In genomic region chr7:136869991-136870798, GRCh38 we compare ENCODE assay signal across 10 cellular contexts. TPM values are rescaled to one million over a fixed set of nuclear protein-coding genes. Genes with fewer than 3 reads are reported as not detected.
DNase-seq lines count a peak whose midpoint lies in the region; ATAC-seq and TF ChIP-seq lines count a peak whose summit lies in the region.
"Had no signal": no experiment of that assay in that cellular context is flagged by ENCODE, and none has a peak within 500 bp of the region (broad histone marks: within the 10 kb centered on the region; RNA-seq: fewer than 3 reads in every experiment).

No MANE protein-coding gene starts in this region.

- H3K14ac ChIP-seq in trophoblast cell (ENCODE audit: low read length), result no peak overlapping the region

- H3K9me3 Mint-ChIP-seq in CD8-positive, alpha-beta memory T cell, result peaks cover 0 to 6% (median under 1%) of the 10 kb centered on the region in 5 donors

- H3K79me1 ChIP-seq in trophoblast cell (ENCODE audit: low read length), result no peaks in the 10 kb centered on the region

- ATAC-seq in HG03457 (IDR thresholded peaks at IDR 0.05; ENCODE audit: unreplicated experiment), result no peak

- intact Hi-C loops in left ventricle myocardium inferior (cut with micrococcal nuclease), result no loop called here

- H3K23ac ChIP-seq in trophoblast cell (ENCODE audit: low read length), result no peak overlapping the region

- no peaks in the 10 kb centered on the region for H3K4me1 Mint-ChIP-seq in CD8-positive, alpha-beta memory T cell

- no peak overlapping the region for H4K8ac ChIP-seq in trophoblast cell (ENCODE audit: low read depth, low read length)

- H3K18ac ChIP-seq in trophoblast cell (ENCODE audit: low read length), result no peak overlapping the region

- no peak overlapping the region for H3K4me3 Mint-ChIP-seq in CD8-positive, alpha-beta memory T cell

- CTCF ChIA-PET in CD8-positive, alpha-beta memory T cell (lab: Charles Lee), result no interaction called here

- no peak overlapping the region for H3K27ac Mint-ChIP-seq in CD8-positive, alpha-beta memory T cell

- H3K27ac ChIP-seq in left ventricle myocardium inferior (replicated peaks), result peak overlapping the region; percentile 83
- H3K27ac ChIP-seq in trophoblast cell (ENCODE audit: low read depth, low read length), result no peak overlapping the region
- H3K27ac ChIP-seq in CD8-positive, alpha-beta memory T cell (ENCODE audit: low read depth, low read length), result no peak overlapping the region

- no CpG with 5 or more reads among the region's 48 CpGs for WGBS in trophoblast cell (ENCODE audit: extremely low coverage, insufficient coverage, insufficient read length)

- no peak overlapping the region for H2BK12ac ChIP-seq in trophoblast cell (ENCODE audit: low read length)

- H2BK120ac ChIP-seq in trophoblast cell (ENCODE audit: insufficient read depth, low read length, poor library complexity), result no peak overlapping the region

- no peaks in the 10 kb centered on the region for H3K36me3 ChIP-seq in left ventricle myocardium inferior
- no peaks in the 10 kb centered on the region for H3K36me3 ChIP-seq in trophoblast cell (ENCODE audit: control insufficient read depth in 1 of 2, insufficient read depth in 2 of 2, low read length in 2 of 2)
- no peaks in the 10 kb centered on the region for H3K36me3 ChIP-seq in CD8-positive, alpha-beta memory T cell (ENCODE audit: insufficient read depth, low read length)

- H3K27me3 ChIP-seq in left ventricle myocardium inferior (ENCODE audit: low read depth) (peaks cover 36% of the 10 kb centered on the region), trophoblast cell (ENCODE audit: insufficient read depth, low read length) (peaks cover 49% of the 10 kb centered on the region)
- no peaks in the 10 kb centered on the region for H3K27me3 ChIP-seq in CD8-positive, alpha-beta memory T cell (ENCODE audit: insufficient read depth, low read length, poor library complexity, severe bottlenecking)

- H3K4me2 ChIP-seq in trophoblast cell (ENCODE audit: low read length), result peak overlapping the region; percentile 55

- H3K4me3 ChIP-seq in WI38 (ENCODE audit: low read depth, low read length), result peak overlapping the region; percentile 97
- H3K4me3 ChIP-seq in left ventricle myocardium inferior, result peak overlapping the region; percentile 74
- no peak overlapping the region for H3K4me3 ChIP-seq in trophoblast cell (ENCODE audit: low read depth, low read length)
- H3K4me3 ChIP-seq in CD8-positive, alpha-beta memory T cell (ENCODE audit: low read length), result no peak overlapping the region

- no peak overlapping the region for H2AK5ac ChIP-seq in trophoblast cell (ENCODE audit: low read length)

- H4K12ac ChIP-seq in trophoblast cell (ENCODE audit: low read depth, low read length), result no peak overlapping the region

- POLR2A ChIA-PET in CD8-positive, alpha-beta memory T cell (lab: Charles Lee), result no interaction called here

- H3K9me3 ChIP-seq in left ventricle myocardium inferior (replicated peaks), result no peaks in the 10 kb centered on the region
- peaks cover 3% of the 10 kb centered on the region for H3K9me3 ChIP-seq in trophoblast cell (ENCODE audit: insufficient read depth, low read depth, low read length)
- H3K9me3 ChIP-seq in CD8-positive, alpha-beta memory T cell (ENCODE audit: low read length), result no peaks in the 10 kb centered on the region

- H3K9ac ChIP-seq in trophoblast cell (ENCODE audit: low read length), result no peak overlapping the region

- peak; percentile 10 for DNase-seq in ELF-1 (ENCODE audit: low read depth, low spot score)
- DNase-seq in left ventricle myocardium inferior, result peak; percentile 36
- DNase-seq in trophoblast cell, result no peak
- DNase-seq in activated T-cell treated with anti-CD3 and anti-CD28 coated beads, Interleukin-2, amount 50 U/mL, for 1 hour, result no peak
- DNase-seq in CD8-positive, alpha-beta memory T cell, result no peak
- no peak for DNase-seq in COLO829 (ENCODE audit: low spot score)

- TF ChIP-seq CTCF in WI38 (IDR thresholded peaks at IDR 0.05; ENCODE audit: low read depth, low read length) (no peak), left ventricle myocardium inferior (IDR thresholded peaks at IDR 0.05; ENCODE audit: borderline replicate concordance) (no peak)

- no peak overlapping the region for H4K91ac ChIP-seq in trophoblast cell (ENCODE audit: low read depth, low read length)

- no peak overlapping the region for H2AFZ ChIP-seq in trophoblast cell (ENCODE audit: insufficient read depth, low read length, poor library complexity)

- H3K4me1 ChIP-seq in left ventricle myocardium inferior (peaks cover 54% of the 10 kb centered on the region), trophoblast cell (ENCODE audit: control insufficient read depth in 1 of 2, insufficient read depth in 2 of 2, low read length in 2 of 2) (peaks cover 3 to 12% of the 10 kb centered on the region in 2 experiments)
- no peaks in the 10 kb centered on the region for H3K4me1 ChIP-seq in CD8-positive, alpha-beta memory T cell (ENCODE audit: insufficient read depth, low read length)

- H3K36me3 Mint-ChIP-seq in CD8-positive, alpha-beta memory T cell, result no peaks in the 10 kb centered on the region

- no peak overlapping the region for H2BK5ac ChIP-seq in trophoblast cell (ENCODE audit: low read depth, low read length, poor library complexity)

- H3K79me2 ChIP-seq in trophoblast cell (ENCODE audit: control insufficient read depth, insufficient read depth, low read length, poor library complexity), result no peaks in the 10 kb centered on the region

- H3K27me3 Mint-ChIP-seq in CD8-positive, alpha-beta memory T cell, result peaks cover 20 to 27% of the 10 kb centered on the region in 2 donors

- no peak overlapping the region for H3K4ac ChIP-seq in trophoblast cell (ENCODE audit: low read depth, low read length)

RNA-seq across cellular contexts. Expression of gene CHRM2, which starts 1.7 kb away (rescaled TPM):
- 76.2 TPM for total RNA-seq in left ventricle myocardium inferior
- polyA plus RNA-seq in trophoblast cell (2013), result 0.03 and 0.04 TPM in 2 replicates
- not detected for total RNA-seq in CD8-positive, alpha-beta memory T cell
- not detected for polyA plus RNA-seq in CD8-positive, alpha-beta memory T cell
- total RNA-seq: activated CD8-positive, alpha-beta memory T cell treated with anti-CD3 and anti-CD28 coated beads for 36 hours; dermis microvascular lymphatic vessel endothelial cell had no signal

Comparison
In these comparisons a context has a peak if more than half of its experiments do, and no peak if none do; other contexts are left out.
1. DNase-seq: peak in ELF-1 (single experiment) and left ventricle myocardium inferior (single experiment); none in trophoblast cell (0 of 2), activated T-cell treated with anti-CD3 and anti-CD28 coated beads, Interleukin-2, amount 50 U/mL, for 1 hour (single experiment), CD8-positive, alpha-beta memory T cell (0 of 5) and COLO829 (single experiment).
2. H3K4me3 ChIP-seq: peak in WI38 (single experiment) and left ventricle myocardium inferior (single experiment); none in trophoblast cell (single experiment) and CD8-positive, alpha-beta memory T cell (single experiment).
3. RNA of gene CHRM2, which starts 1.7 kb away (total RNA-seq): 76.2 TPM in left ventricle myocardium inferior (single experiment); not detected in CD8-positive, alpha-beta memory T cell; every median in the first group is over 10 times any median in the second.